Comparison of ENCODE assay signal across 8 cellular contexts in the genomic region with DNA sequence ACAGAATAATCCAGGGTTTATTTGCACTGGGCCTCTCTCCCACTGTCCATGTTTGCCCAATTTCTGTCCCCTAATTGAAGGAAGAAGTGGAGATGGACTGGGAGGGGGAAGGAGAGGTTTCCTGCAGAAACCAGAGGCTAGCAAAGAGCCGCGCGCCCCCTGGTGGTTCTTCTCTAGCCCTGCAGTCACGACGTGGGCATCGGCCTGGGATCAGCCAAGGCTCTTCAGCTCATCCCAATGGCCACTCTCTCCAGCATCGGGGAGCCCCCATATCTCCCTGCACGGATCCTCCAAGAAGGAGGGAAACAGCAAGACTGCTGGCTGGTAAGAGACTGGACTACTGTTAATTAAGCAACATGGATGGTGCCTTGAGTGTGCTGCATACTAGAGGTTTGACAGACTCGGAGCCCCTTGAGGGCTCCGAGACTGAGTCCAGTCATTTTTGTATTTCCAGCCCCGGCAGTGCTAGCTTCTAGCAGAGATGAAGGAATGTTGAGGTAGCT. TPM values are rescaled to one million over a fixed set of nuclear protein-coding genes. Genes with fewer than 3 reads are reported as not detected.
A peak's percentile ranks its signal among the peaks of the same experiment; 100 is the strongest.
DNase-seq lines count a peak whose midpoint lies in the region; ATAC-seq and TF ChIP-seq lines count a peak whose summit lies in the region.

No MANE protein-coding gene starts in this region.

- H3K4me3 ChIP-seq in BJ (ENCODE audit: low read depth, low read length) (no peak overlapping the region), GM23248 (no peak overlapping the region), right cardiac atrium (ENCODE audit: low read length) (no peak overlapping the region), retinal pigment epithelial cell (ENCODE audit: low read length) (no peak overlapping the region)

- no peak overlapping the region for H3K27ac ChIP-seq in GM23248
- no peak overlapping the region for H3K27ac ChIP-seq in right cardiac atrium (ENCODE audit: low read length)

- CTCF ChIA-PET in BJ (lab: Yijun Ruan, JAX), result interaction anchor here (0.6 to 4.9 kb wide), 29 partner anchors 9 to 333 kb away, joined by 3 to 62 read pairs (median 4); a partner anchor contains a TSS

- DNase-seq in BJ (ENCODE audit: low read depth) (no peak), GM23248 (peak; percentile 84), NCI-H2029 (lab: John Stamatoyannopoulos, UW) (peak; percentile 61), T-helper 9 cell (peak; percentile 69), amygdala (lab: John Stamatoyannopoulos, UW) (peak in 52 of 56 donors; percentile 7 to 86 (median 60)), right cardiac atrium (peak; percentile 80 to 91 (median 90)), retinal pigment epithelial cell (ENCODE audit: low read depth) (no peak)

- no peaks in the 10 kb centered on the region for H3K79me2 ChIP-seq in GM23248 (ENCODE audit: insufficient read depth)

- H3K36me3 ChIP-seq in BJ (ENCODE audit: control insufficient read depth, insufficient read depth, low read length), result no peaks in the 10 kb centered on the region
- no peaks in the 10 kb centered on the region for H3K36me3 ChIP-seq in GM23248 (ENCODE audit: low read depth)

- no peak overlapping the region for H2AFZ ChIP-seq in GM23248

- no peak overlapping the region for H3K4me2 ChIP-seq in GM23248 (ENCODE audit: unreplicated experiment)

- H3K9me3 ChIP-seq in GM23248 (ENCODE audit: low read depth) (no peaks in the 10 kb centered on the region), right cardiac atrium (ENCODE audit: control insufficient read depth, low read length) (no peaks in the 10 kb centered on the region)

- intact Hi-C loops in right cardiac atrium (cut with DNase I), result loop anchor here in 3 of 4 donors (2.0 to 10.0 kb wide), 3 partner anchors 143 to 225 kb away; a partner anchor contains a TSS

- H3K9me2 ChIP-seq in GM23248 (ENCODE audit: insufficient read depth), result no peaks in the 10 kb centered on the region

- H3K9ac ChIP-seq in GM23248, result no peak overlapping the region

- H3K27me3 ChIP-seq in BJ (ENCODE audit: control insufficient read depth, insufficient read depth, low read length) (no peaks in the 10 kb centered on the region), GM23248 (replicated peaks; ENCODE audit: insufficient read depth) (no peaks in the 10 kb centered on the region; the same call in 1 of the 2 replicates), right cardiac atrium (ENCODE audit: control insufficient read depth, insufficient read depth) (no peaks in the 10 kb centered on the region)

- 17 to 24% methylated on average over 11 of the region's 11 CpGs for WGBS in GM23248 (ENCODE audit: low coverage in 1 of 2, low lambda C conversion rate in 2 of 2, missing lambda C conversion rate in 2 of 2), 2 experiments
- 23% methylated on average over 11 of the region's 11 CpGs for WGBS in right cardiac atrium

- peak; percentile 97 for TF ChIP-seq CTCF in BJ (IDR thresholded peaks at IDR 0.05; ENCODE audit: insufficient read depth, low read depth, low read length)
- TF ChIP-seq CTCF in retinal pigment epithelial cell (conservative IDR thresholded peaks at IDR 0.05; ENCODE audit: low read depth, low read length), result peak; percentile 96

- no peaks in the 10 kb centered on the region for H3F3A ChIP-seq in GM23248 (ENCODE audit: insufficient read depth)

- H3K4me1 ChIP-seq in GM23248 (ENCODE audit: insufficient read depth) (no peaks in the 10 kb centered on the region), right cardiac atrium (ENCODE audit: control insufficient read depth, insufficient read depth, low read length) (peaks cover 6% of the 10 kb centered on the region)

- POLR2A ChIA-PET in BJ (lab: Charles Lee), result no interaction called here

- in situ Hi-C loops in GM23248 (cut with MboI), result loop anchor here (5.0 kb wide), 1 partner anchor 230 kb away; no protein-coding TSS in a partner anchor

- peak; percentile 81 to 84 for ATAC-seq in right cardiac atrium
- ATAC-seq in HG03108 (IDR thresholded peaks at IDR 0.05; ENCODE audit: unreplicated experiment), result no peak

- no peaks in the 10 kb centered on the region for H4K20me1 ChIP-seq in GM23248 (ENCODE audit: insufficient read depth)

RNA-seq across cellular contexts. Expression of a gene that starts 18.7 kb away (rescaled TPM):
- polyA plus RNA-seq in BJ (2011; rRNA removed) (3.9 and 4.2 TPM in 2 replicates), GM23248 (2016; fragmentation: Nextera tagmentation; extraction: Ambion mirVana) (1.5 TPM in 2 replicates), right cardiac atrium (1.9 TPM)
- polyA minus RNA-seq in BJ (2011; rRNA and poly(A)+ RNA removed), result 5.9 and 6.5 TPM in 2 replicates
- 2.9 and 3.9 TPM in 2 replicates for total RNA-seq in GM23248 (2014; rRNA removed; shearing (Covaris generic))
- total RNA-seq in right cardiac atrium, result 1 to 10 TPM; 3.7 to 4.5 (median 4.1) TPM

RNA-seq across cellular contexts. Expression of a gene that starts 28.7 kb away (rescaled TPM):
- not detected in 2 replicates for polyA plus RNA-seq in BJ (2011; rRNA removed)
- not detected in 2 replicates for polyA minus RNA-seq in BJ (2011; rRNA and poly(A)+ RNA removed)
- not detected in 2 replicates for total RNA-seq in GM23248 (2014; rRNA removed; shearing (Covaris generic))
- not detected in 2 replicates for polyA plus RNA-seq in GM23248 (2016; fragmentation: Nextera tagmentation; extraction: Ambion mirVana)
- not detected for total RNA-seq in right cardiac atrium
- not detected for polyA plus RNA-seq in right cardiac atrium

RNA-seq across cellular contexts. Expression of a gene that starts 30.2 kb away (rescaled TPM):
- polyA plus RNA-seq in BJ (2011; rRNA removed) (0.07 TPM in 2 replicates), GM23248 (2016; fragmentation: Nextera tagmentation; extraction: Ambion mirVana) (not detected in 2 replicates), right cardiac atrium (0.29 TPM)
- 0.21 TPM in 1 of 2 replicates, not detected in the other for polyA minus RNA-seq in BJ (2011; rRNA and poly(A)+ RNA removed)
- not detected in 2 replicates for total RNA-seq in GM23248 (2014; rRNA removed; shearing (Covaris generic))
- total RNA-seq in right cardiac atrium, result under 1 TPM; 0.06 to 0.31 (median 0.26) TPM

RNA-seq across cellular contexts. Expression of a gene that starts 53.4 kb away (rescaled TPM):
- polyA plus RNA-seq in BJ (2011; rRNA removed) (not detected in 2 replicates), GM23248 (2016; fragmentation: Nextera tagmentation; extraction: Ambion mirVana) (not detected in 2 replicates), right cardiac atrium (0.05 TPM)
- not detected in 2 replicates for polyA minus RNA-seq in BJ (2011; rRNA and poly(A)+ RNA removed)
- total RNA-seq in GM23248 (2014; rRNA removed; shearing (Covaris generic)), result not detected in 2 replicates
- under 1 TPM in 2 of 4 donors, not detected in 2; 0.11 to 0.12 TPM for total RNA-seq in right cardiac atrium

Comparison
In these comparisons a context has a peak if more than half of its experiments do, and no peak if none do; other contexts are left out.
1. DNase-seq: peak in GM23248 (single experiment), NCI-H2029 (single experiment), T-helper 9 cell (single experiment), amygdala (52 of 56) and right cardiac atrium (3 of 3); none in BJ (single experiment) and retinal pigment epithelial cell (single experiment).